Comparison of ENCODE assay signal across 14 cellular contexts in the genomic region with DNA sequence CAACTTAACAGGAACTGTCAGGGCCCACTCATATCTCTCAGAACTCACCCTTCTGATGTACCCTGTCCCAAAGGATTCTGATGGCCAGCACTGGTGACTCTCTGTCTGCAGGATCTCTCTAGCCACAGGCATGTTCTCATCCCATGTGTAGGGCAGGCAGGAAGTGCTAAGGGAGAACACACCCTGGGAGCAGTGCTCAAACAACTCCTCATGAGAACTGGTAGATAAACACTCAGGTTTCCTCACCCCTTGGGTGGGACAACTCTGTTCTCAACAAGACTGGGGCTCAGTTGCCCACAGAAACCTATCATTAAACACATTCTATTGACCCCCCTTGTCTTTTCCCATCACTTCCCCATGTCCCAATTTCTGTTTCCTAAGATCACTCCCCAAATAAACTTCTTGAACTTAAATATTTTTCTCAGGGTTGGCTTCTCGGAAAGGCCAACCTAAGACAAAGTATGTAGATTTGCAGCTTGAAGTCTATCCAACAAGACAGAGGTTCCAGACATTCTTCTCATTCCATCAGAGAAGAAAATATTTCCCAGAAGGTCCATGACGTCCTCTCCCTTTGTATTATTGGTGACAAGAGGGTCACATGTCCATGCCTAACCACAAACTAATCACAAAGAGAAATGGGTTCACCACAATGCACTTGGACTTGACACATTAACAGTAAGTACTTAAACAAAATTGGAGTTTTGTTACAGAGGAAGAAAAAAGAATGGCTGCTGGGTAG.
DNase-seq lines count a peak whose midpoint lies in the region; ATAC-seq, FAIRE-seq and TF ChIP-seq lines count a peak whose summit lies in the region.
"Had no signal": no experiment of that assay in that cellular context is flagged by ENCODE, and none has a peak within 500 bp of the region (broad histone marks: within the 10 kb centered on the region; RNA-seq: fewer than 3 reads in every experiment).

No MANE protein-coding gene starts in this region.

- H4K20me1 ChIP-seq in DND-41 (ENCODE audit: insufficient read depth, low read length) (no peaks in the 10 kb centered on the region), PC-3 (ENCODE audit: low read length) (no peaks in the 10 kb centered on the region)

- H3K9ac ChIP-seq in DND-41 (ENCODE audit: low read depth, low read length) (no peak overlapping the region), PC-3 (ENCODE audit: low read length) (no peak overlapping the region)

- ATAC-seq in DND-41 (ENCODE audit: insufficient read depth, low read depth): 0 out of 3 replicates have a peak, but pooled peaks have one; percentile 12
- no peak for ATAC-seq in GM18909 (IDR thresholded peaks at IDR 0.05; ENCODE audit: poor library complexity, unreplicated experiment)
- no peak for ATAC-seq in GM21515 (IDR thresholded peaks at IDR 0.05; ENCODE audit: unreplicated experiment)
- no peak for ATAC-seq in PC-3

- BruUV-seq in PC-3 (replicated peaks; lab: Mats Ljungman, UMichigan): no TSS peak

- H3K27me3 ChIP-seq in DND-41 (ENCODE audit: insufficient read depth, low read length, poor library complexity): no peaks in the 10 kb centered on the region
- H3K27me3 ChIP-seq in PC-3 (ENCODE audit: low read length): no peaks in the 10 kb centered on the region

- H3K27ac ChIP-seq in DND-41 (ENCODE audit: low read length) (0 out of 2 replicates have a peak overlapping the region, but pooled peaks have one; percentile 5), PC-3 (ENCODE audit: low read length) (no peak overlapping the region)

- no peak overlapping the region for H3K4me2 ChIP-seq in DND-41 (ENCODE audit: insufficient read depth, low read length)
- no peak overlapping the region for H3K4me2 ChIP-seq in PC-3 (ENCODE audit: low read length)

- no peak for FAIRE-seq in RCC 7860 (lab: Jason Lieb, UNC)

- POLR2A ChIA-PET in PC-3 (lab: Charles Lee; ENCODE audit: unreplicated experiment): no interaction called here

- H3F3A ChIP-seq in PC-3 (ENCODE audit: low read length, unreplicated experiment): no peaks in the 10 kb centered on the region

- H3K4me3 ChIP-seq in DND-41 (ENCODE audit: low read depth in 1 of 2, low read length in 2 of 2): no peak overlapping the region
- H3K4me3 ChIP-seq in fibroblast of pulmonary artery (replicated peaks; ENCODE audit: low read depth, low read length): no peak overlapping the region
- H3K4me3 ChIP-seq in skeletal muscle cell (ENCODE audit: low read depth, low read length): no peak overlapping the region
- no peak overlapping the region for H3K4me3 ChIP-seq in PC-3 (ENCODE audit: low read length)
- H3K4me3 ChIP-seq: HAP-1 had no signal

- H3K36me3 ChIP-seq in DND-41 (ENCODE audit: insufficient read depth, low read length) (no peaks in the 10 kb centered on the region), PC-3 (ENCODE audit: low read depth, low read length) (no peaks in the 10 kb centered on the region)
- H3K36me3 ChIP-seq: HAP-1 had no signal

- no peak for DNase-seq in DND-41
- peak; percentile 54 for DNase-seq in RCC 7860 (ENCODE audit: low spot score)
- peak; percentile 97 for DNase-seq in fibroblast of pulmonary artery (ENCODE audit: low read depth)
- DNase-seq in skeletal muscle cell (ENCODE audit: low read depth): peak; percentile 78
- DNase-seq in DMS153 treated with DMSO at 0.1 percent for 48 hours (lab: John Stamatoyannopoulos, UW; ENCODE audit: unreplicated experiment): no peak
- DNase-seq in PC-3: no peak
- DNase-seq: activated CD4-positive, alpha-beta T cell treated with anti-CD3 and anti-CD28 coated beads for 4 hours; endodermal cell; islet precursor cell; MM.1S; NCI-H774 had no signal

- TF ChIP-seq CTCF in DND-41 (IDR thresholded peaks at IDR 0.05; ENCODE audit: borderline replicate concordance, extremely low read depth, low read length, poor library complexity, severe bottlenecking) (no peak), fibroblast of pulmonary artery (IDR thresholded peaks at IDR 0.05; ENCODE audit: low read length, missing control alignments) (no peak), PC-3 (conservative IDR thresholded peaks at IDR 0.05; ENCODE audit: low read depth, low read length) (no peak)

- no peaks in the 10 kb centered on the region for H3K79me2 ChIP-seq in DND-41 (ENCODE audit: insufficient read depth, low read length)
- no peaks in the 10 kb centered on the region for H3K79me2 ChIP-seq in PC-3 (ENCODE audit: low read length)

- CTCF ChIA-PET in PC-3 (lab: Charles Lee): no interaction called here

- H2AFZ ChIP-seq in DND-41 (ENCODE audit: low read depth, low read length): peak overlapping the region; percentile 23; the same call in 1 of the 2 replicates
- no peak overlapping the region for H2AFZ ChIP-seq in PC-3 (ENCODE audit: low read length)

- H3K4me1 ChIP-seq in DND-41 (ENCODE audit: insufficient read depth, low read length): no peaks in the 10 kb centered on the region
- peaks cover 16% of the 10 kb centered on the region for H3K4me1 ChIP-seq in PC-3 (ENCODE audit: insufficient read depth, low read length)

- no peaks in the 10 kb centered on the region for H3K9me3 ChIP-seq in DND-41 (ENCODE audit: insufficient read depth, low read length, severe bottlenecking)
- H3K9me3 ChIP-seq in PC-3 (ENCODE audit: low read length): no peaks in the 10 kb centered on the region
- H3K9me3 ChIP-seq: HAP-1 had no signal

- intact Hi-C loops in PC-3 (cut with micrococcal nuclease): no loop called here

- no peaks in the 10 kb centered on the region for H3K9me2 ChIP-seq in PC-3 (replicated peaks; ENCODE audit: low read length)

Comparison
In these comparisons a context has a peak if more than half of its experiments do, and no peak if none do; other contexts are left out.
1. DNase-seq: peak in RCC 7860 (single experiment), fibroblast of pulmonary artery (single experiment) and skeletal muscle cell (single experiment); none in DND-41 (single experiment), DMS153 treated with DMSO at 0.1 percent for 48 hours (single experiment) and PC-3 (single experiment).